16 cellular contexts compared by ENCODE assay signal in the genomic region with DNA sequence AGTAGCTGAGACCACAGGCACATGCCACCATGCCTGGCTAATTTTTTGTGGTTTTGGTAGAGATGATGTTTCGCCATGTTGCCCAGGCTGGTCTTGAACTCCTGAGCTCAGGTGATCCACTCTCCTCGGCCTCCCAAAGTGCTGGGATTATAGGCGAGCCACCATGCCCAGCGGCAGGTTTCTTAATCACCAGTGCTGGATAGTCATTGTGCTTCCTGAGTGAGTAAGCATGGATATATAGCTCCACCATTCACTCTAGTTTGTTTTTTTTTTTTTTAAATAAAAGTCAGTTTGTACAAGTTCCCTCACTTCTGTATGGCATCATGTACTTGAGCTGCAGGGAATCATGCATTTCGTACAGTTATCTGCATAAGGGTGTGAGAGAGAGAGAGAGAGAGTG.
"Had no signal": no experiment of that assay in that cellular context is flagged by ENCODE, and none has a peak within 500 bp of the region (broad histone marks: within the 10 kb centered on the region; RNA-seq: fewer than 3 reads in every experiment).

No MANE protein-coding gene starts in this region.

- DNase-seq: activated CD4-positive, alpha-beta T cell treated with anti-CD3 and anti-CD28 coated beads for 48 hours; activated naive CD4-positive, alpha-beta T cell; effector memory CD8-positive, alpha-beta T cell; erythroblast; immature natural killer cell; left colon; natural killer cell; nucleus accumbens; small intestine; uterus had no signal

- H3K9me3 Mint-ChIP-seq: activated T-helper 1 cell treated with anti-CD3 and anti-CD28 coated beads, Interleukin-12 subunit alpha, Interleukin-12 subunit beta, Interleukin-2, Interleukin-4 antibody, amounts not matched to agents 30 ng/mL and 10 ng/mL and 1 ng/mL, durations not matched to agents 14 hours and 24 hours and 36 hours; central memory CD8-positive, alpha-beta T cell; effector memory CD8-positive, alpha-beta T cell; immature natural killer cell; natural killer cell; WTC11 had no signal

- ATAC-seq: effector memory CD8-positive, alpha-beta T cell; left colon; natural killer cell; WTC11 had no signal

- H3K27me3 ChIP-seq: right atrium auricular region, thyroid gland, uterus had no signal

- H3K4me1 ChIP-seq: uterus had no signal

- H3K27me3 Mint-ChIP-seq: central memory CD8-positive, alpha-beta T cell; effector memory CD8-positive, alpha-beta T cell had no signal

- H3K36me3 ChIP-seq: right atrium auricular region, thyroid gland, uterus had no signal

- H3K27ac Mint-ChIP-seq: activated T-helper 1 cell treated with anti-CD3 and anti-CD28 coated beads, Interleukin-12 subunit alpha, Interleukin-12 subunit beta, Interleukin-2, Interleukin-4 antibody, amounts not matched to agents 30 ng/mL and 10 ng/mL and 1 ng/mL, durations not matched to agents 14 hours and 24 hours and 36 hours; effector memory CD8-positive, alpha-beta T cell; immature natural killer cell; natural killer cell; WTC11 had no signal

- H3K4me3 Mint-ChIP-seq: activated T-helper 1 cell treated with anti-CD3 and anti-CD28 coated beads, Interleukin-12 subunit alpha, Interleukin-12 subunit beta, Interleukin-2, Interleukin-4 antibody, amounts not matched to agents 30 ng/mL and 10 ng/mL and 1 ng/mL, durations not matched to agents 14 hours and 24 hours and 36 hours; central memory CD8-positive, alpha-beta T cell; effector memory CD8-positive, alpha-beta T cell; immature natural killer cell; natural killer cell; WTC11 had no signal

- H3K36me3 Mint-ChIP-seq: WTC11 had no signal

- H3K9me3 ChIP-seq: right atrium auricular region, thyroid gland, uterus had no signal

- FAIRE-seq: small intestine had no signal

- H3K4me3 ChIP-seq: lung, right atrium auricular region, thyroid gland, uterus had no signal

- H3K27ac ChIP-seq: right atrium auricular region, thyroid gland, uterus had no signal
